In genomic region chr17:36950027-36950426, GRCh38 we compare ENCODE assay signal across 9 cellular contexts. TPM values are rescaled to one million over a fixed set of nuclear protein-coding genes. Genes with fewer than 3 reads are reported as not detected.
DNase-seq lines count a peak whose midpoint lies in the region; ATAC-seq and TF ChIP-seq lines count a peak whose summit lies in the region.
"Had no signal": no experiment of that assay in that cellular context is flagged by ENCODE, and none has a peak within 500 bp of the region (broad histone marks: within the 10 kb centered on the region; RNA-seq: fewer than 3 reads in every experiment).

No MANE protein-coding gene starts in this region.

- no peak for TF ChIP-seq CTCF in liver (IDR thresholded peaks at IDR 0.05; ENCODE audit: low read depth, low read length, missing input control)
- TF ChIP-seq CTCF in tibial nerve (IDR thresholded peaks at IDR 0.05), result no peak

- peaks cover 17% of the 10 kb centered on the region for H3K4me1 ChIP-seq in adipocyte (ENCODE audit: control insufficient read depth, insufficient read depth, low read length)
- peaks cover 4 to 20% (median 11%) of the 10 kb centered on the region in 4 donors for H3K4me1 ChIP-seq in liver (ENCODE audit: control insufficient read depth in 4 of 4, insufficient read depth in 4 of 4, low read length in 3 of 4)
- H3K4me1 ChIP-seq in tibial nerve, result peaks cover 0 to 25% (median 9%) of the 10 kb centered on the region in 4 donors

- H3K27ac Mint-ChIP-seq in activated naive CD4-positive, alpha-beta T cell treated with anti-CD3 and anti-CD28 coated beads, Interleukin-2, amount 10 ng/mL, durations not matched to agents 7 days and 5 days, result peak overlapping the region; percentile 86

- H3K36me3 Mint-ChIP-seq in activated naive CD4-positive, alpha-beta T cell treated with anti-CD3 and anti-CD28 coated beads, Interleukin-2, amount 10 ng/mL, durations not matched to agents 7 days and 5 days, result peaks cover 48% of the 10 kb centered on the region

- DNase-seq in activated naive CD4-positive, alpha-beta T cell treated with anti-CD3 and anti-CD28 coated beads, Interleukin-2, amount 10 ng/mL, durations not matched to agents 7 days and 5 days, result no peak
- DNase-seq in activated naive CD4-positive, alpha-beta T cell (lab: John Stamatoyannopoulos, UW), result no peak
- DNase-seq in adipocyte (ENCODE audit: low read depth), result no peak
- no peak for DNase-seq in tibial nerve (ENCODE audit: low spot score in 2 of 2)
- DNase-seq: DMS 273 treated with DMSO at 0.1 percent for 48 hours had no signal

- TF ChIP-seq EP300 in tibial nerve (IDR thresholded peaks at IDR 0.05), result no peak

- CTCF ChIA-PET in activated naive CD4-positive, alpha-beta T cell treated with anti-CD3 and anti-CD28 coated beads, Interleukin-2, amount 10 ng/mL, durations not matched to agents 7 days and 5 days (lab: Charles Lee), result no interaction called here

- H3K4me3 ChIP-seq in adipocyte (ENCODE audit: low read length) (peak overlapping the region; percentile 94), liver (ENCODE audit: low read depth in 1 of 3, low read length in 3 of 3) (peak overlapping the region in 2 of 3 donors; percentile 87 to 98), tibial nerve (peak overlapping the region in 3 of 4 donors; percentile 71 to 91 (median 75))

- H3K9me3 ChIP-seq in adipocyte (ENCODE audit: control insufficient read depth, low read length), result no peaks in the 10 kb centered on the region
- H3K9me3 ChIP-seq in liver (ENCODE audit: control insufficient read depth in 4 of 4, low read length in 3 of 4), result no peaks in the 10 kb centered on the region
- H3K9me3 ChIP-seq in tibial nerve, result no peaks in the 10 kb centered on the region

- no peaks in the 10 kb centered on the region for H3K9me3 Mint-ChIP-seq in activated naive CD4-positive, alpha-beta T cell treated with anti-CD3 and anti-CD28 coated beads, Interleukin-2, amount 10 ng/mL, durations not matched to agents 7 days and 5 days

- peaks cover 30% of the 10 kb centered on the region for H3K27me3 ChIP-seq in adipocyte (replicated peaks; ENCODE audit: control insufficient read depth, insufficient read depth, low read length)
- H3K27me3 ChIP-seq in liver (ENCODE audit: control insufficient read depth in 4 of 4, insufficient read depth in 4 of 4, low read length in 3 of 4), result peaks cover 0 to 14% (median 7%) of the 10 kb centered on the region in 4 donors
- peaks cover 0 to 28% of the 10 kb centered on the region in 2 donors for H3K27me3 ChIP-seq in tibial nerve

- ATAC-seq in GM18867 (IDR thresholded peaks at IDR 0.05; ENCODE audit: unreplicated experiment) (no peak), GM18861 (IDR thresholded peaks at IDR 0.05; ENCODE audit: unreplicated experiment) (no peak), HG03442 (IDR thresholded peaks at IDR 0.05; ENCODE audit: unreplicated experiment) (no peak)

- H3K36me3 ChIP-seq in adipocyte (ENCODE audit: control insufficient read depth, insufficient read depth, low read length, severe bottlenecking) (peaks cover 33% of the 10 kb centered on the region), liver (ENCODE audit: control insufficient read depth in 4 of 4, insufficient read depth in 3 of 4, low read depth in 1 of 4, low read length in 3 of 4) (peaks cover 2 to 28% (median 18%) of the 10 kb centered on the region in 4 donors), tibial nerve (peaks cover 0 to 33% (median 16%) of the 10 kb centered on the region in 3 donors)

- peaks cover 33% of the 10 kb centered on the region for H3K27me3 Mint-ChIP-seq in activated naive CD4-positive, alpha-beta T cell treated with anti-CD3 and anti-CD28 coated beads, Interleukin-2, amount 10 ng/mL, durations not matched to agents 7 days and 5 days

- peaks cover 55% of the 10 kb centered on the region for H3K4me1 Mint-ChIP-seq in activated naive CD4-positive, alpha-beta T cell treated with anti-CD3 and anti-CD28 coated beads, Interleukin-2, amount 10 ng/mL, durations not matched to agents 7 days and 5 days

- H3K4me3 Mint-ChIP-seq in activated naive CD4-positive, alpha-beta T cell treated with anti-CD3 and anti-CD28 coated beads, Interleukin-2, amount 10 ng/mL, durations not matched to agents 7 days and 5 days, result peak overlapping the region; percentile 93

- peak overlapping the region; percentile 89 for H3K9ac ChIP-seq in adipocyte (ENCODE audit: low read length)
- no peak overlapping the region for H3K9ac ChIP-seq in liver (ENCODE audit: low read depth in 1 of 2, low read length in 2 of 2)

- 61% methylated on average over 8 of the region's 8 CpGs for WGBS in liver
- 64 to 69% methylated on average over 8 of the region's 8 CpGs for WGBS in tibial nerve, 2 donors

- TF ChIP-seq RAD21 in liver (IDR thresholded peaks at IDR 0.05), result no peak

- no peak for TF ChIP-seq POLR2A in tibial nerve (IDR thresholded peaks at IDR 0.05)

- no peak overlapping the region for H3K27ac ChIP-seq in liver (ENCODE audit: low read depth in 1 of 2, low read length in 2 of 2)
- peak overlapping the region in 2 of 4 donors; percentile 89 to 94 for H3K27ac ChIP-seq in tibial nerve

TF ChIP-seq in liver, 16 proteins besides CTCF, POLR2A, EP300 and RAD21:
- TF ChIP-seq SP1 (IDR thresholded peaks at IDR 0.05) (no peak), MAX (IDR thresholded peaks at IDR 0.05) (no peak), RXRA (IDR thresholded peaks at IDR 0.05) (no peak), YY1 (IDR thresholded peaks at IDR 0.05) (no peak), ATF3 (IDR thresholded peaks at IDR 0.05) (no peak), HNF4A (conservative IDR thresholded peaks at IDR 0.05) (no peak)

RNA-seq across cellular contexts. Expression of gene AATF, which starts 1.3 kb away (rescaled TPM):
- total RNA-seq in liver (10 to 100 TPM; 10.8 to 13.9 TPM), tibial nerve (10 to 100 TPM; 26.5 to 36.2 (median 30.1) TPM)
- polyA plus RNA-seq in liver, result 10 to 100 TPM; 13.0 to 16.9 TPM

RNA-seq across cellular contexts. Expression of gene LHX1, which starts 12.8 kb away (rescaled TPM):
- total RNA-seq in liver, result not detected
- not detected for polyA plus RNA-seq in liver
- total RNA-seq in tibial nerve, result not detected
